In genomic region chr6:66489269-66489987, GRCh38 we compare ENCODE assay signal across 1 cellular context.
TF ChIP-seq lines count a peak whose summit lies in the region.

No MANE protein-coding gene starts in this region.

TF ChIP-seq in HepG2, 621 proteins besides CTCF, POLR2A, EP300 and RAD21 (continued from another document):
- 0 out of 2 replicates have a peak, but pooled peaks have one; percentile 25 for TF ChIP-seq IKZF5 (CRISPR knock-in tag; IDR thresholded peaks at IDR 0.05)
TF ChIP-seq in HepG2: peak in this region for 107.
